In genomic region chr3:102378216-102378615, GRCh38 we compare ENCODE assay signal across 24 cellular contexts. TPM values are rescaled to one million over a fixed set of nuclear protein-coding genes. Genes with fewer than 3 reads are reported as not detected.
"Had no signal": no experiment of that assay in that cellular context is flagged by ENCODE, and none has a peak within 500 bp of the region (broad histone marks: within the 10 kb centered on the region; RNA-seq: fewer than 3 reads in every experiment).

No MANE protein-coding gene starts in this region.

- H3K4me1 ChIP-seq: esophagus muscularis mucosa, gastrocnemius medialis, sigmoid colon, testis, vagina had no signal

- H3K4me3 ChIP-seq: esophagus muscularis mucosa, gastrocnemius medialis, sigmoid colon, smooth muscle cell, testis, vagina had no signal

- H3K27me3 ChIP-seq: esophagus muscularis mucosa, gastrocnemius medialis, sigmoid colon, testis, vagina had no signal

- H3K36me3 ChIP-seq: esophagus muscularis mucosa, gastrocnemius medialis, sigmoid colon, vagina had no signal

- H3K27ac ChIP-seq: esophagus muscularis mucosa, gastrocnemius medialis, sigmoid colon, testis, vagina had no signal

- ATAC-seq: activated naive CD4-positive, alpha-beta T cell treated with anti-CD3 and anti-CD28 coated beads, Interleukin-2, amount 50 U/mL, for 72 hours; gastrocnemius medialis; left ventricle myocardium superior; natural killer cell; stimulated activated naive B cell treated with anti-CD40 and anti-IgM and Interleukin-4, amounts not matched to agents 10 μg/mL and 1 μg/mL and 100 μg/mL, for 72 hours had no signal

- H3K9me3 ChIP-seq: esophagus muscularis mucosa, gastrocnemius medialis, sigmoid colon, testis, vagina had no signal

- DNase-seq: activated CD4-positive, alpha-beta T cell treated with anti-CD3 and anti-CD28 coated beads for 1 hour; activated gamma-delta T cell treated with Interleukin-2 at 50 U/mL for 16 hours; activated T-cell treated with anti-CD3 and anti-CD28 coated beads, Interleukin-2, amount 50 U/mL, for 1 hour; aorta; central memory CD4-positive, alpha-beta T cell; dermis blood vessel endothelial cell; effector CD8-positive, alpha-beta T cell; gastrocnemius medialis; hippocampal formation; left ventricle myocardium superior; midbrain; natural killer cell; sigmoid colon; stimulated activated CD4-positive, alpha-beta T cell treated with anti-CD3 and anti-CD28 coated beads, Interleukin-15, amount 100 ng/mL, for 24 hours; stimulated activated CD4-positive, alpha-beta T cell treated with anti-CD3 and anti-CD28 coated beads, Interleukin-2, amount 100 ng/mL, for 48 hours; stimulated activated CD8-positive, alpha-beta memory T cell treated with anti-CD3 and anti-CD28 coated beads, Interleukin-4, amount 100 ng/mL, for 48 hours; stimulated activated naive B cell treated with anti-CD40 and anti-IgM and Interleukin-4, amounts not matched to agents 10 μg/mL and 1 μg/mL and 100 μg/mL, for 72 hours; testis; trophoblast cell had no signal

RNA-seq across cellular contexts. Expression of gene ZPLD1, which starts 56.6 kb away (rescaled TPM):
- total RNA-seq: activated naive CD4-positive, alpha-beta T cell treated with anti-CD3 and anti-CD28 coated beads, Interleukin-2, amount 50 U/mL, for 72 hours; left ventricle myocardium superior; natural killer cell; osteoblast; smooth muscle cell; vagina had no signal
